In genomic region chr5:9513825-9514224, GRCh38 we compare ENCODE assay signal across 14 cellular contexts. TPM values are rescaled to one million over a fixed set of nuclear protein-coding genes. Genes with fewer than 3 reads are reported as not detected.
A peak's percentile ranks its signal among the peaks of the same experiment; 100 is the strongest.
DNase-seq lines count a peak whose midpoint lies in the region; ATAC-seq and TF ChIP-seq lines count a peak whose summit lies in the region.
"Had no signal": no experiment of that assay in that cellular context is flagged by ENCODE, and none has a peak within 500 bp of the region (broad histone marks: within the 10 kb centered on the region; RNA-seq: fewer than 3 reads in every experiment).

No MANE protein-coding gene starts in this region.

- peaks cover 3% of the 10 kb centered on the region for H3K79me2 ChIP-seq in mesendoderm (ENCODE audit: control insufficient read depth, insufficient read depth, low read length)

- H3K36me3 ChIP-seq in BJ (ENCODE audit: control insufficient read depth, insufficient read depth, low read length) (no peaks in the 10 kb centered on the region; the same call in 1 of the 2 replicates), IMR-90 (ENCODE audit: control insufficient read depth, insufficient read depth, low read length) (no peaks in the 10 kb centered on the region), mesendoderm (ENCODE audit: control insufficient read depth, insufficient read depth, low read length) (no peaks in the 10 kb centered on the region)
- H3K36me3 ChIP-seq: pancreas had no signal

- no peak overlapping the region for H3K23ac ChIP-seq in IMR-90 (ENCODE audit: low read depth, low read length)
- H3K23ac ChIP-seq in mesendoderm (ENCODE audit: low read length) = no peak overlapping the region

- no peak overlapping the region for H4K5ac ChIP-seq in IMR-90 (ENCODE audit: low read depth, low read length)
- H4K5ac ChIP-seq in mesendoderm (ENCODE audit: low read length) = no peak overlapping the region

- H3K4me3 ChIP-seq in BJ (ENCODE audit: low read depth, low read length) (no peak overlapping the region), IMR-90 (ENCODE audit: insufficient read depth, low read depth, low read length) (no peak overlapping the region), choroid plexus epithelial cell (ENCODE audit: low read depth, low read length) (no peak overlapping the region), mesendoderm (ENCODE audit: low read length) (no peak overlapping the region)
- H3K4me3 ChIP-seq: pancreas had no signal

- H2AK5ac ChIP-seq in IMR-90 (ENCODE audit: low read depth, low read length) (no peak overlapping the region), mesendoderm (ENCODE audit: low read length) (no peak overlapping the region)

- H3K9ac ChIP-seq in IMR-90 (ENCODE audit: low read depth, low read length) = no peak overlapping the region
- H3K9ac ChIP-seq in mesendoderm (ENCODE audit: low read length) = no peak overlapping the region

- no peaks in the 10 kb centered on the region for H3K9me3 ChIP-seq in IMR-90 (ENCODE audit: control insufficient read depth, insufficient read depth, low read length)
- H3K9me3 ChIP-seq: pancreas had no signal

- H3K27me3 ChIP-seq in BJ (ENCODE audit: control insufficient read depth, insufficient read depth, low read length) = no peaks in the 10 kb centered on the region
- H3K27me3 ChIP-seq in IMR-90 (ENCODE audit: control insufficient read depth, insufficient read depth, low read length) = no peaks in the 10 kb centered on the region
- no peaks in the 10 kb centered on the region for H3K27me3 ChIP-seq in mesendoderm (ENCODE audit: insufficient read depth, low read length, poor library complexity)
- H3K27me3 ChIP-seq: pancreas had no signal

- H2BK120ac ChIP-seq in IMR-90 (ENCODE audit: low read depth, low read length) (no peak overlapping the region), mesendoderm (ENCODE audit: low read depth, low read length) (no peak overlapping the region)

- H3K4me1 ChIP-seq in IMR-90 (ENCODE audit: control insufficient read depth, insufficient read depth, low read length) (no peaks in the 10 kb centered on the region; the same call in 1 of the 2 replicates), mesendoderm (ENCODE audit: control insufficient read depth, low read depth, low read length) (peaks cover 2% of the 10 kb centered on the region)
- H3K4me1 ChIP-seq: pancreas had no signal

- H3K27ac ChIP-seq in IMR-90 (ENCODE audit: insufficient read depth, low read length) (no peak overlapping the region), mesendoderm (ENCODE audit: low read depth, low read length) (no peak overlapping the region)
- H3K27ac ChIP-seq: pancreas had no signal

- H2BK5ac ChIP-seq in IMR-90 (ENCODE audit: low read depth, low read length, poor library complexity, severe bottlenecking) (no peak overlapping the region), mesendoderm (ENCODE audit: low read length) (no peak overlapping the region)

- H3K9me1 ChIP-seq in IMR-90 (ENCODE audit: insufficient read depth, low read length) = peaks cover 5% of the 10 kb centered on the region

- no peak overlapping the region for H4K91ac ChIP-seq in IMR-90 (ENCODE audit: insufficient read depth, low read depth, low read length)

- no peak for TF ChIP-seq POLR2A in IMR-90 (IDR thresholded peaks at IDR 0.05; ENCODE audit: low read depth, low read length)

- 75% methylated on average over 1 of the region's 4 CpGs; no CpG with 5 or more reads in 1 of the 2 experiments for WGBS in IMR-90 (ENCODE audit: extremely low coverage in 2 of 2, insufficient read length in 1 of 2), 2 experiments
- WGBS in mesendoderm (ENCODE audit: extremely low coverage, insufficient coverage, low lambda C conversion rate) = no CpG with 5 or more reads among the region's 4 CpGs

- H3K79me1 ChIP-seq in IMR-90 (ENCODE audit: low read depth in 1 of 2, low read length in 2 of 2) (peaks cover 13 to 59% of the 10 kb centered on the region in 2 experiments), mesendoderm (ENCODE audit: low read length) (peaks cover 9% of the 10 kb centered on the region)

- H3K56ac ChIP-seq in IMR-90 (ENCODE audit: extremely low read depth, insufficient read depth, low read length) (no peak overlapping the region), mesendoderm (ENCODE audit: low read length) (no peak overlapping the region)

- H3K18ac ChIP-seq in IMR-90 (ENCODE audit: low read depth, low read length) = no peak overlapping the region
- no peak overlapping the region for H3K18ac ChIP-seq in mesendoderm (ENCODE audit: low read length)

- no peak overlapping the region for H2BK20ac ChIP-seq in IMR-90 (ENCODE audit: low read depth, low read length)

- intact Hi-C loops in IMR-90 (cut with micrococcal nuclease) = no loop called here

- POLR2A ChIA-PET in BJ (lab: Charles Lee) = interaction anchor here (0.7 kb wide), 1 partner anchor 813 kb away, joined by 3 read pairs; no protein-coding TSS in a partner anchor
- POLR2A ChIA-PET in IMR-90 (lab: Charles Lee; ENCODE audit: unreplicated experiment) = no interaction called here

- in situ Hi-C loops in IMR-90 (cut with MboI; ENCODE audit: low sequenced_read_pairs) = no loop called here

- dilution Hi-C loops in IMR-90 (cut with HindIII; ENCODE audit: low sequenced_read_pairs, unreplicated experiment) = no loop called here

- no peak overlapping the region for H2AK9ac ChIP-seq in IMR-90 (replicated peaks; ENCODE audit: low read depth, low read length, poor library complexity)

- ATAC-seq in IMR-90 (ENCODE audit: low read depth) (no peak; the same call in 1 of the 2 replicates), HG03457 (IDR thresholded peaks at IDR 0.05; ENCODE audit: unreplicated experiment) (no peak)

- H2AFZ ChIP-seq in IMR-90 (replicated peaks; ENCODE audit: low read length, poor library complexity) = no peak overlapping the region

- TF ChIP-seq RAD21 in IMR-90 (IDR thresholded peaks at IDR 0.05; ENCODE audit: low read length) = peak; percentile 50

- H3K14ac ChIP-seq in IMR-90 (replicated peaks; ENCODE audit: low read depth, low read length) = no peak overlapping the region

- no peak overlapping the region for H3K4ac ChIP-seq in IMR-90 (ENCODE audit: low read depth, low read length)
- H3K4ac ChIP-seq in mesendoderm (ENCODE audit: low read depth, low read length) = no peak overlapping the region

- H3K4me2 ChIP-seq in IMR-90 (ENCODE audit: low read depth, low read length) (no peak overlapping the region), mesendoderm (ENCODE audit: low read length) (no peak overlapping the region)

- H4K8ac ChIP-seq in IMR-90 (ENCODE audit: low read depth in 2 of 2, low read length in 2 of 2) (no peak overlapping the region), mesendoderm (ENCODE audit: low read depth, low read length) (no peak overlapping the region)

- no peak overlapping the region for H2BK15ac ChIP-seq in IMR-90 (ENCODE audit: low read depth, low read length)
- no peak overlapping the region for H2BK15ac ChIP-seq in mesendoderm (replicated peaks; ENCODE audit: low read depth)

- BruUV-seq in IMR-90 (replicated peaks; lab: Mats Ljungman, UMichigan) = no TSS peak

- CTCF ChIA-PET in BJ (lab: Yijun Ruan, JAX) = interaction anchor here (0.6 to 3.2 kb wide), 10 partner anchors 11 to 719 kb away, joined by 3 to 8 read pairs (median 3); no protein-coding TSS in a partner anchor
- CTCF ChIA-PET in IMR-90 (lab: Yijun Ruan, JAX) = interaction anchor here (1.0 to 1.5 kb wide), 5 partner anchors 11 to 31 kb away, joined by 3 to 5 read pairs (median 3); no protein-coding TSS in a partner anchor

- TF ChIP-seq CTCF in BJ (IDR thresholded peaks at IDR 0.05; ENCODE audit: insufficient read depth, low read depth, low read length) (peak; percentile 60), IMR-90 (conservative IDR thresholded peaks at IDR 0.05; ENCODE audit: low read depth, low read length) (peak; percentile 44), choroid plexus epithelial cell (conservative IDR thresholded peaks at IDR 0.05; ENCODE audit: low read depth, low read length) (peak; percentile 79)

- peaks cover 12% of the 10 kb centered on the region; the same call in 1 of the 2 replicates for H4K20me1 ChIP-seq in IMR-90 (ENCODE audit: insufficient read depth, low read length)

- DNase-seq in BJ (ENCODE audit: low read depth) (no peak), IMR-90 (peak; percentile 47), choroid plexus epithelial cell (ENCODE audit: low read depth) (peak; percentile 72), mesendoderm (peak; percentile 68), NCI-H774 (lab: John Stamatoyannopoulos, UW) (no peak), islet precursor cell (no peak), NCI-H2081 (lab: John Stamatoyannopoulos, UW) (no peak)
- DNase-seq: activated naive CD8-positive, alpha-beta T cell treated with anti-CD3 and anti-CD28 coated beads, Interleukin-2, amount 10 ng/mL, durations not matched to agents 7 days and 5 days; CD4-positive, CD25-positive, alpha-beta regulatory T cell; MV-4-11; pancreas; stimulated activated CD4-positive, alpha-beta T cell treated with anti-CD3 and anti-CD28 coated beads, Interleukin-4, amount 100 ng/mL, for 4 hours had no signal

TF ChIP-seq in IMR-90, 13 proteins besides CTCF, POLR2A, EP300 and RAD21:
- TF ChIP-seq SMC3 (IDR thresholded peaks at IDR 0.05; ENCODE audit: low read depth, low read length) (peak; percentile 41; the same call in 1 of the 2 replicates), RFX5 (IDR thresholded peaks at IDR 0.05; ENCODE audit: low read depth, low read length) (no peak), CEBPB (IDR thresholded peaks at IDR 0.05; ENCODE audit: low read depth, low read length) (no peak), NFE2L2 (IDR thresholded peaks at IDR 0.05; ENCODE audit: low read depth, low read length) (no peak), MAFK (IDR thresholded peaks at IDR 0.05; ENCODE audit: low read depth, low read length) (no peak)
TF ChIP-seq in IMR-90: peak in this region for 1.

RNA-seq across cellular contexts. Expression of gene SEMA5A, which starts 32.0 kb away (rescaled TPM):
- polyA plus RNA-seq in BJ (2011; rRNA removed) (56.4 and 98.4 TPM in 2 replicates), IMR-90 (2012; rRNA removed) (7.3 and 8.2 TPM in 2 replicates)
- polyA minus RNA-seq in BJ (2011; rRNA and poly(A)+ RNA removed) = 305 and 344 TPM in 2 replicates
- 9.9 and 12.5 TPM in 2 replicates for total RNA-seq in IMR-90 (2012; rRNA removed)
- 3.6 and 4.9 TPM in 2 replicates for polyA plus RNA-seq in IMR-90 (2012; cell fraction: cytosol; rRNA removed)
- polyA plus RNA-seq in IMR-90 (2012; cell fraction: nucleus; rRNA removed; ENCODE audit: low replicate concordance) = 3.7 and 5.3 TPM in 2 replicates
- 4.1 TPM for polyA plus RNA-seq in mesendoderm (2013, experiment 1 of 2)
- polyA plus RNA-seq in mesendoderm (2013, experiment 2 of 2) = 4.3 TPM
- total RNA-seq: activated CD8-positive, alpha-beta memory T cell treated with anti-CD3 and anti-CD28 coated beads for 36 hours had no signal

Comparison
In these comparisons a context has a peak if more than half of its experiments do, and no peak if none do; other contexts are left out.
1. DNase-seq: peak in IMR-90 (single experiment), choroid plexus epithelial cell (single experiment) and mesendoderm (single experiment); none in BJ (single experiment), NCI-H774 (single experiment), islet precursor cell (single experiment) and NCI-H2081 (0 of 2).
2. Peak in every context shown above with its lines, with median percentiles within 50 percentile points of each other: CTCF ChIP-seq.